ENCODE assay signal across 26 cellular contexts in genomic region chr2:7161501-7161900, GRCh38.
"Had no signal": no experiment of that assay in that cellular context is flagged by ENCODE, and none has a peak within 500 bp of the region (broad histone marks: within the 10 kb centered on the region; RNA-seq: fewer than 3 reads in every experiment).

No MANE protein-coding gene starts in this region.

- H3K4me3 Mint-ChIP-seq: activated CD4-positive, alpha-beta T cell treated with anti-CD3 and anti-CD28 coated beads, Interleukin-2, amount 10 ng/mL, durations not matched to agents 24 days and 14 days; activated CD8-positive, alpha-beta T cell treated with anti-CD3 and anti-CD28 coated beads for 36 hours; activated naive CD8-positive, alpha-beta T cell treated with anti-CD3 and anti-CD28 coated beads for 36 hours; activated T-cell treated with anti-CD3 and anti-CD28 coated beads, Interleukin-2, amount 50 U/mL, for 72 hours; activated T-helper 17 cell treated with anti-CD3 and anti-CD28 coated beads, Interleukin-2, amount 50 U/mL, for 72 hours had no signal

- H3K27me3 Mint-ChIP-seq: activated CD4-positive, alpha-beta T cell treated with anti-CD3 and anti-CD28 coated beads, Interleukin-2, amount 10 ng/mL, durations not matched to agents 24 days and 14 days; activated CD8-positive, alpha-beta T cell treated with anti-CD3 and anti-CD28 coated beads for 36 hours; activated naive CD8-positive, alpha-beta T cell treated with anti-CD3 and anti-CD28 coated beads for 36 hours had no signal

- H3K4me1 ChIP-seq: body of pancreas, breast epithelium had no signal

- H3K4me1 Mint-ChIP-seq: activated CD4-positive, alpha-beta T cell treated with anti-CD3 and anti-CD28 coated beads, Interleukin-2, amount 10 ng/mL, durations not matched to agents 24 days and 14 days; activated naive CD8-positive, alpha-beta T cell treated with anti-CD3 and anti-CD28 coated beads for 36 hours; activated T-helper 17 cell treated with anti-CD3 and anti-CD28 coated beads, Interleukin-2, amount 50 U/mL, for 72 hours had no signal

- H3K9me3 Mint-ChIP-seq: activated CD8-positive, alpha-beta T cell treated with anti-CD3 and anti-CD28 coated beads for 36 hours; activated T-helper 17 cell treated with anti-CD3 and anti-CD28 coated beads, Interleukin-2, amount 50 U/mL, for 72 hours had no signal

- H3K27me3 ChIP-seq: body of pancreas, breast epithelium had no signal

- H3K4me3 ChIP-seq: body of pancreas, breast epithelium had no signal

- H3K9me3 ChIP-seq: body of pancreas, breast epithelium had no signal

- DNase-seq: activated CD4-positive, alpha-beta T cell treated with anti-CD3 and anti-CD28 coated beads for 1 hour; activated CD4-positive, alpha-beta T cell treated with anti-CD3 and anti-CD28 coated beads, Interleukin-2, amount 10 ng/mL, durations not matched to agents 24 days and 14 days; activated CD4-positive, alpha-beta T cell treated with anti-CD3 and anti-CD28 coated beads, Interleukin-2, amount 50 U/mL, for 4 hours; activated CD4-positive, CD25-positive, alpha-beta regulatory T cell; activated CD8-positive, alpha-beta T cell treated with anti-CD3 and anti-CD28 coated beads for 36 hours; activated effector memory CD4-positive, alpha-beta T cell treated with anti-CD3 and anti-CD28 coated beads, Interleukin-2, amount 50 U/mL, for 16 hours; activated naive CD4-positive, alpha-beta T cell; activated naive CD4-positive, alpha-beta T cell treated with anti-CD3 and anti-CD28 coated beads, Interleukin-2, amount 50 U/mL, for 16 hours; activated naive CD8-positive, alpha-beta T cell treated with anti-CD3 and anti-CD28 coated beads for 36 hours; activated T-cell treated with anti-CD3 and anti-CD28 coated beads, Interleukin-2, amount 50 U/mL, for 1 hour; activated T-cell treated with anti-CD3 and anti-CD28 coated beads, Interleukin-2, amount 50 U/mL, for 72 hours; amniotic stem cell; aorta; body of pancreas; Karpas-422; NCI-H1105; NCI-H1417 treated with DMSO at 0.1 percent for 48 hours; NCI-H187 treated with DMSO at 0.1 percent for 48 hours; NCI-H2081; NCI-H2227 treated with DMSO at 0.1 percent for 48 hours; SHP77; T1000; WERI-Rb-1 had no signal

- H3K27ac Mint-ChIP-seq: activated CD4-positive, alpha-beta T cell treated with anti-CD3 and anti-CD28 coated beads, Interleukin-2, amount 10 ng/mL, durations not matched to agents 24 days and 14 days; activated CD8-positive, alpha-beta T cell treated with anti-CD3 and anti-CD28 coated beads for 36 hours; activated naive CD8-positive, alpha-beta T cell treated with anti-CD3 and anti-CD28 coated beads for 36 hours; activated T-cell treated with anti-CD3 and anti-CD28 coated beads, Interleukin-2, amount 50 U/mL, for 72 hours; activated T-helper 17 cell treated with anti-CD3 and anti-CD28 coated beads, Interleukin-2, amount 50 U/mL, for 72 hours had no signal

- ATAC-seq: activated CD8-positive, alpha-beta T cell treated with anti-CD3 and anti-CD28 coated beads for 36 hours; activated T-cell treated with anti-CD3 and anti-CD28 coated beads, Interleukin-2, amount 50 U/mL, for 72 hours; activated T-helper 17 cell treated with anti-CD3 and anti-CD28 coated beads, Interleukin-2, amount 50 U/mL, for 72 hours; body of pancreas; Panc1 had no signal

- H3K36me3 ChIP-seq: WERI-Rb-1 had no signal

- H3K27ac ChIP-seq: body of pancreas, breast epithelium, WERI-Rb-1 had no signal
